In genomic region chr1:160707171-160708109, GRCh38 we compare ENCODE assay signal across 14 cellular contexts. TPM values are rescaled to one million over a fixed set of nuclear protein-coding genes. Genes with fewer than 3 reads are reported as not detected.
A peak's percentile ranks its signal among the peaks of the same experiment; 100 is the strongest.
DNase-seq lines count a peak whose midpoint lies in the region; ATAC-seq and TF ChIP-seq lines count a peak whose summit lies in the region.
"Had no signal": no experiment of that assay in that cellular context is flagged by ENCODE, and none has a peak within 500 bp of the region (broad histone marks: within the 10 kb centered on the region; RNA-seq: fewer than 3 reads in every experiment).

No MANE protein-coding gene starts in this region.

- ATAC-seq in Right ventricle myocardium superior (ENCODE audit: poor library complexity) (no peak), upper lobe of right lung (no peak)
- ATAC-seq: left colon had no signal

- TF ChIP-seq CTCF in left ventricle myocardium inferior (IDR thresholded peaks at IDR 0.05; ENCODE audit: borderline replicate concordance), result no peak
- no peak for TF ChIP-seq CTCF in upper lobe of right lung (IDR thresholded peaks at IDR 0.05)
- no peak for TF ChIP-seq CTCF in tibial nerve (IDR thresholded peaks at IDR 0.05)

- TF ChIP-seq EP300 in tibial nerve (IDR thresholded peaks at IDR 0.05), result no peak

- intact Hi-C loops in left ventricle myocardium inferior (cut with micrococcal nuclease) (no loop called here), Right ventricle myocardium superior (cut with DNase I) (no loop called here), upper lobe of right lung (cut with DNase I) (no loop called here)

- no peak overlapping the region for H3K4me3 ChIP-seq in left ventricle myocardium inferior
- peak overlapping the region; percentile 69 for H3K4me3 ChIP-seq in effector memory CD4-positive, alpha-beta T cell (ENCODE audit: insufficient read depth, low read depth, low read length, poor library complexity, severe bottlenecking)
- H3K4me3 ChIP-seq in upper lobe of right lung, result peak overlapping the region; percentile 16
- peak overlapping the region in 2 of 4 donors; percentile 2 to 5 for H3K4me3 ChIP-seq in tibial nerve
- H3K4me3 ChIP-seq: pancreas had no signal

- H3K27ac ChIP-seq in left ventricle myocardium inferior (replicated peaks), result peak overlapping the region; percentile 33
- peak overlapping the region; percentile 90 for H3K27ac ChIP-seq in effector memory CD4-positive, alpha-beta T cell (ENCODE audit: insufficient read depth, low read length, poor library complexity, severe bottlenecking)
- peak overlapping the region; percentile 36 for H3K27ac ChIP-seq in upper lobe of right lung
- H3K27ac ChIP-seq in tibial nerve, result peak overlapping the region in 2 of 4 donors; percentile 12 to 69

- no peaks in the 10 kb centered on the region for H3K4me1 ChIP-seq in left ventricle myocardium inferior
- H3K4me1 ChIP-seq in effector memory CD4-positive, alpha-beta T cell (ENCODE audit: control insufficient read depth, insufficient read depth, low read length, poor library complexity, severe bottlenecking), result peaks cover 65% of the 10 kb centered on the region
- H3K4me1 ChIP-seq in upper lobe of right lung, result peaks cover 25% of the 10 kb centered on the region
- H3K4me1 ChIP-seq in tibial nerve, result peaks cover 0 to 2% (median 0%) of the 10 kb centered on the region in 4 donors
- H3K4me1 ChIP-seq: pancreas had no signal

- TF ChIP-seq POLR2A in tibial nerve (IDR thresholded peaks at IDR 0.05), result no peak

- no peaks in the 10 kb centered on the region for H3K9me3 ChIP-seq in left ventricle myocardium inferior (replicated peaks)
- no peaks in the 10 kb centered on the region for H3K9me3 ChIP-seq in effector memory CD4-positive, alpha-beta T cell (ENCODE audit: control insufficient read depth, low read length)
- no peaks in the 10 kb centered on the region for H3K9me3 ChIP-seq in upper lobe of right lung
- no peaks in the 10 kb centered on the region for H3K9me3 ChIP-seq in tibial nerve
- H3K9me3 ChIP-seq: pancreas had no signal

- 72 to 74% methylated on average over 9 of the region's 9 CpGs for WGBS in tibial nerve, 2 donors

- no peaks in the 10 kb centered on the region for H3K36me3 ChIP-seq in left ventricle myocardium inferior
- peaks cover 18% of the 10 kb centered on the region for H3K36me3 ChIP-seq in effector memory CD4-positive, alpha-beta T cell (ENCODE audit: control insufficient read depth, insufficient read depth, low read length)
- no peaks in the 10 kb centered on the region for H3K36me3 ChIP-seq in upper lobe of right lung
- no peaks in the 10 kb centered on the region for H3K36me3 ChIP-seq in tibial nerve
- H3K36me3 ChIP-seq: pancreas had no signal

- peaks cover 51% of the 10 kb centered on the region for H3K27me3 ChIP-seq in left ventricle myocardium inferior (ENCODE audit: low read depth)
- no peaks in the 10 kb centered on the region for H3K27me3 ChIP-seq in effector memory CD4-positive, alpha-beta T cell (replicated peaks; ENCODE audit: control insufficient read depth, insufficient read depth, low read length, poor library complexity, severe bottlenecking)
- no peaks in the 10 kb centered on the region for H3K27me3 ChIP-seq in upper lobe of right lung
- H3K27me3 ChIP-seq in tibial nerve, result no peaks in the 10 kb centered on the region
- H3K27me3 ChIP-seq: pancreas had no signal

- DNase-seq in left ventricle myocardium inferior, result no peak
- no peak for DNase-seq in Right ventricle myocardium superior
- DNase-seq in MV-4-11 (lab: John Stamatoyannopoulos, UW), result peak; percentile 51
- DNase-seq in effector memory CD4-positive, alpha-beta T cell, result no peak
- no peak for DNase-seq in upper lobe of right lung
- DNase-seq in GM19240 (ENCODE audit: insufficient read length, low spot score), result no peak
- no peak for DNase-seq in HCEC 1CT
- DNase-seq in tibial nerve (ENCODE audit: low spot score in 2 of 2), result no peak
- DNase-seq: amniotic stem cell, left colon, NCI-H1048, NCI-H69, pancreas, substantia nigra had no signal

RNA-seq across cellular contexts. Expression of gene CD48, which starts 4.2 kb away (rescaled TPM):
- total RNA-seq in left ventricle myocardium inferior (1.3 TPM), Right ventricle myocardium superior (0.91 TPM), upper lobe of right lung (21.5 TPM), tibial nerve (1 to 10 TPM; 1.5 to 5.9 (median 2.0) TPM)

RNA-seq across cellular contexts. Expression of gene SLAMF7, which starts 31.6 kb away (rescaled TPM):
- total RNA-seq in left ventricle myocardium inferior (0.36 TPM), Right ventricle myocardium superior (0.16 TPM), upper lobe of right lung (9.2 TPM), tibial nerve (under 1 TPM; 0.22 to 0.90 (median 0.51) TPM)
